25 cellular contexts compared by ENCODE assay signal in the genomic region with DNA sequence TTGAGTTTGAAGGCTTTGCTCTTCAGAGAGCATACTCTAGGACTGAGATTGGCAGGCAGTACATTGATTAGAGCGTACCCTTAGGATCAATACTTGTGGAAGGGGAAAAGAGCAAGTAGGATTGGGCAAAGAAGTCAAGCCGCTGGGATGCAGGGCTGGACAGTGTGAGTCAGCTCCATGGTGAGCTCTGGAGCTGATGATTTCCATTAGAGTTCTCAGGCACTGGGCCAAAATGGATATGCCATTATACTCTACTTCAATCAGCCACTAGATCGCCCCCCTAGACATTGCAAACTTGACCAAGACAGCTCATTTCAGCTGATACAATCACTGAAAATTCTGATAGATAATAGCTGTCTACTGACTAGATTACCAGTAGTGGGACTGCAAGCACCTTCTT.
"Had no signal": no experiment of that assay in that cellular context is flagged by ENCODE, and none has a peak within 500 bp of the region (broad histone marks: within the 10 kb centered on the region; RNA-seq: fewer than 3 reads in every experiment).

No MANE protein-coding gene starts in this region.

- DNase-seq: colonic mucosa; dermis blood vessel endothelial cell; effector memory CD4-positive, alpha-beta T cell; esophagus squamous epithelium; head of caudate nucleus; kidney; mesenchymal stem cell; mucosa of descending colon; naive B cell; pancreas; right lobe of liver; small intestine; stimulated activated CD4-positive, alpha-beta T cell treated with anti-CD3 and anti-CD28 coated beads, Interleukin-1b, Interleukin-23, amount 100 ng/mL, for 48 hours; stimulated activated CD4-positive, alpha-beta T cell treated with anti-CD3 and anti-CD28 coated beads, Interleukin-4, amount 100 ng/mL, for 1 hour; stimulated activated CD8-positive, alpha-beta memory T cell treated with anti-CD3 and anti-CD28 coated beads, Interleukin-4, amount 100 ng/mL, for 48 hours; stimulated activated naive CD8-positive, alpha-beta T cell treated with anti-CD3 and anti-CD28 coated beads, Interleukin-15, Interleukin-2, amounts not matched to agents 100 U/mL and 50 U/mL, for 24 hours; substantia nigra; testis; tibial artery had no signal

- ATAC-seq: left lobe of liver; mucosa of descending colon; natural killer cell treated with Interleukin-12 subunit alpha and Interleukin-12 subunit beta and Interleukin-15 and Interleukin-18, amount 100 ng/mL, for 72 hours; pancreas; right lobe of liver; stimulated activated naive CD8-positive, alpha-beta T cell treated with anti-CD3 and anti-CD28 coated beads, Interleukin-15, Interleukin-2, amounts not matched to agents 100 U/mL and 50 U/mL, for 24 hours had no signal

- H3K36me3 ChIP-seq: colonic mucosa, esophagus squamous epithelium, neutrophil, pancreas, right lobe of liver, tibial artery had no signal

- H3K4me3 ChIP-seq: colonic mucosa, esophagus squamous epithelium, mucosa of descending colon, pancreas, right lobe of liver, testis, tibial artery had no signal

- H3K4me1 ChIP-seq: colonic mucosa, esophagus squamous epithelium, pancreas, right lobe of liver, testis, tibial artery had no signal

- H3K27ac Mint-ChIP-seq: mesothelial cell of epicardium; naive B cell; natural killer cell treated with Interleukin-12 subunit alpha and Interleukin-12 subunit beta and Interleukin-15 and Interleukin-18, amount 100 ng/mL, for 72 hours; type B pancreatic cell had no signal

- H3K36me3 Mint-ChIP-seq: naive B cell, type B pancreatic cell had no signal

- H3K4me3 Mint-ChIP-seq: mesothelial cell of epicardium; naive B cell; natural killer cell treated with Interleukin-12 subunit alpha and Interleukin-12 subunit beta and Interleukin-15 and Interleukin-18, amount 100 ng/mL, for 72 hours; neural crest cell; type B pancreatic cell had no signal

- H3K27me3 ChIP-seq: colonic mucosa, esophagus squamous epithelium, neutrophil, pancreas, right lobe of liver, testis, tibial artery had no signal

- H3K27ac ChIP-seq: colonic mucosa, esophagus squamous epithelium, neutrophil, pancreas, right lobe of liver, testis, tibial artery had no signal

- H3K9me3 ChIP-seq: colonic mucosa, esophagus squamous epithelium, mucosa of descending colon, neutrophil, pancreas, right lobe of liver, testis, tibial artery had no signal

- H3K4me1 Mint-ChIP-seq: naive B cell, neural crest cell had no signal

- H3K27me3 Mint-ChIP-seq: naive B cell; natural killer cell treated with Interleukin-12 subunit alpha and Interleukin-12 subunit beta and Interleukin-15 and Interleukin-18, amount 100 ng/mL, for 72 hours; type B pancreatic cell had no signal
